1 cellular context compared by ENCODE assay signal in genomic region chr1:235330918-235331285, GRCh38.
TF ChIP-seq lines count a peak whose summit lies in the region.

No MANE protein-coding gene starts in this region.

TF ChIP-seq in GM12878, 131 proteins besides CTCF, POLR2A, EP300 and RAD21:
- TF ChIP-seq NRF1 (conservative IDR thresholded peaks at IDR 0.05; ENCODE audit: low read depth, low read length) (no peak), GATAD2B (conservative IDR thresholded peaks at IDR 0.05; ENCODE audit: low read depth) (no peak), RAD51 (IDR thresholded peaks at IDR 0.05) (peak; percentile 56; the same call in 1 of the 2 replicates), BRCA1 (IDR thresholded peaks at IDR 0.05; ENCODE audit: low read depth, low read length) (no peak), NBN (IDR thresholded peaks at IDR 0.05) (no peak), CEBPB (IDR thresholded peaks at IDR 0.05; ENCODE audit: borderline replicate concordance in 1 of 2, low read depth in 2 of 2, low read length in 2 of 2) (no peak)
